Comparison of ENCODE assay signal across 38 cellular contexts in genomic region chr5:147050172-147050571, GRCh38.
"Had no signal": no experiment of that assay in that cellular context is flagged by ENCODE, and none has a peak within 500 bp of the region (broad histone marks: within the 10 kb centered on the region; RNA-seq: fewer than 3 reads in every experiment).

No MANE protein-coding gene starts in this region.

- ATAC-seq: activated naive CD4-positive, alpha-beta T cell treated with anti-CD3 and anti-CD28 coated beads, Interleukin-2, amount 50 U/mL, for 72 hours; activated naive CD8-positive, alpha-beta T cell treated with anti-CD3 and anti-CD28 coated beads, Interleukin-2, amount 50 U/mL, for 24 hours; activated T-cell treated with anti-CD3 and anti-CD28 coated beads, Interleukin-2, amount 50 U/mL, for 4 hours; activated T-cell treated with anti-CD3 and anti-CD28 coated beads, Interleukin-2, amount 50 U/mL, for 72 hours; activated T-helper 17 cell treated with anti-CD3 and anti-CD28 coated beads, Interleukin-2, amount 50 U/mL, for 72 hours; body of pancreas had no signal

- H3K36me3 ChIP-seq: adrenal gland, ascending aorta, brain microvascular endothelial cell, breast epithelium, cardiac muscle cell had no signal

- H3K4me3 ChIP-seq: adrenal gland, ascending aorta, body of pancreas, breast epithelium, cardiac muscle cell had no signal

- H3K36me3 Mint-ChIP-seq: activated naive CD4-positive, alpha-beta T cell treated with anti-CD3 and anti-CD28 coated beads, Interleukin-2, amount 10 ng/mL, durations not matched to agents 7 days and 5 days; activated naive CD4-positive, alpha-beta T cell treated with anti-CD3 and anti-CD28 coated beads, Interleukin-2, amount 50 U/mL, for 24 hours; activated naive CD4-positive, alpha-beta T cell treated with anti-CD3 and anti-CD28 coated beads, Interleukin-2, amount 50 U/mL, for 72 hours; activated naive CD8-positive, alpha-beta T cell; activated naive CD8-positive, alpha-beta T cell treated with anti-CD3 and anti-CD28 coated beads for 36 hours; activated naive CD8-positive, alpha-beta T cell treated with anti-CD3 and anti-CD28 coated beads, Interleukin-2, amount 10 ng/mL, durations not matched to agents 7 days and 5 days; brain had no signal

- H3K27me3 ChIP-seq: adrenal gland, ascending aorta, body of pancreas, brain microvascular endothelial cell, breast epithelium, cardiac muscle cell had no signal

- H3K27ac ChIP-seq: adrenal gland, ascending aorta, body of pancreas, brain microvascular endothelial cell, breast epithelium, cardiac muscle cell had no signal

- H3K27me3 Mint-ChIP-seq: activated naive CD4-positive, alpha-beta T cell treated with anti-CD3 and anti-CD28 coated beads, Interleukin-2, amount 10 ng/mL, durations not matched to agents 7 days and 5 days had no signal

- H3K4me3 Mint-ChIP-seq: activated naive CD4-positive, alpha-beta T cell treated with anti-CD3 and anti-CD28 coated beads for 36 hours; activated naive CD4-positive, alpha-beta T cell treated with anti-CD3 and anti-CD28 coated beads, Interleukin-2, amount 10 ng/mL, durations not matched to agents 7 days and 5 days; activated naive CD4-positive, alpha-beta T cell treated with anti-CD3 and anti-CD28 coated beads, Interleukin-2, amount 50 U/mL, for 24 hours; activated naive CD8-positive, alpha-beta T cell; activated naive CD8-positive, alpha-beta T cell treated with anti-CD3 and anti-CD28 coated beads for 36 hours; activated naive CD8-positive, alpha-beta T cell treated with anti-CD3 and anti-CD28 coated beads, Interleukin-2, amount 10 ng/mL, durations not matched to agents 7 days and 5 days; activated naive CD8-positive, alpha-beta T cell treated with anti-CD3 and anti-CD28 coated beads, Interleukin-2, amount 50 U/mL, for 24 hours; activated T-cell treated with anti-CD3 and anti-CD28 coated beads, Interleukin-2, amount 50 U/mL, for 24 hours; activated T-cell treated with anti-CD3 and anti-CD28 coated beads, Interleukin-2, amount 50 U/mL, for 4 hours; activated T-cell treated with anti-CD3 and anti-CD28 coated beads, Interleukin-2, amount 50 U/mL, for 72 hours; activated T-helper 1 cell treated with anti-CD3 and anti-CD28 coated beads, Interleukin-12 subunit alpha, Interleukin-12 subunit beta, Interleukin-2, Interleukin-4 antibody, amounts not matched to agents 30 ng/mL and 10 ng/mL and 1 ng/mL, durations not matched to agents 14 hours and 24 hours and 36 hours; activated T-helper 17 cell treated with anti-CD3 and anti-CD28 coated beads, Interleukin-2, amount 50 U/mL, for 72 hours; brain; central memory CD8-positive, alpha-beta T cell had no signal

- H3K9me3 ChIP-seq: adrenal gland, ascending aorta, body of pancreas, breast epithelium had no signal

- H3K4me1 ChIP-seq: ascending aorta, body of pancreas, breast epithelium had no signal

- H3K27ac Mint-ChIP-seq: activated naive CD4-positive, alpha-beta T cell treated with anti-CD3 and anti-CD28 coated beads for 36 hours; activated naive CD4-positive, alpha-beta T cell treated with anti-CD3 and anti-CD28 coated beads, Interleukin-2, amount 10 ng/mL, durations not matched to agents 7 days and 5 days; activated naive CD4-positive, alpha-beta T cell treated with anti-CD3 and anti-CD28 coated beads, Interleukin-2, amount 50 U/mL, for 24 hours; activated naive CD4-positive, alpha-beta T cell treated with anti-CD3 and anti-CD28 coated beads, Interleukin-2, amount 50 U/mL, for 72 hours; activated naive CD8-positive, alpha-beta T cell; activated naive CD8-positive, alpha-beta T cell treated with anti-CD3 and anti-CD28 coated beads for 36 hours; activated naive CD8-positive, alpha-beta T cell treated with anti-CD3 and anti-CD28 coated beads, Interleukin-2, amount 10 ng/mL, durations not matched to agents 7 days and 5 days; activated naive CD8-positive, alpha-beta T cell treated with anti-CD3 and anti-CD28 coated beads, Interleukin-2, amount 50 U/mL, for 24 hours; activated T-cell treated with anti-CD3 and anti-CD28 coated beads, Interleukin-2, amount 50 U/mL, for 24 hours; activated T-cell treated with anti-CD3 and anti-CD28 coated beads, Interleukin-2, amount 50 U/mL, for 72 hours; activated T-helper 1 cell treated with anti-CD3 and anti-CD28 coated beads, Interleukin-12 subunit alpha, Interleukin-12 subunit beta, Interleukin-2, Interleukin-4 antibody, amounts not matched to agents 30 ng/mL and 10 ng/mL and 1 ng/mL, durations not matched to agents 14 hours and 24 hours and 36 hours; activated T-helper 17 cell treated with anti-CD3 and anti-CD28 coated beads, Interleukin-2, amount 50 U/mL, for 72 hours; activated T-helper 2 cell treated with anti-CD3 and anti-CD28 coated beads, Interferon-gamma antibody, Interleukin-2, Interleukin-4, amounts not matched to agents 10 μg/mL and 5 μg/mL and 100 μg/mL, durations not matched to agents 14 hours and 24 hours and 36 hours; brain had no signal

- H3K4me1 Mint-ChIP-seq: activated naive CD4-positive, alpha-beta T cell treated with anti-CD3 and anti-CD28 coated beads, Interleukin-2, amount 10 ng/mL, durations not matched to agents 7 days and 5 days; activated naive CD4-positive, alpha-beta T cell treated with anti-CD3 and anti-CD28 coated beads, Interleukin-2, amount 50 U/mL, for 24 hours; activated naive CD8-positive, alpha-beta T cell treated with anti-CD3 and anti-CD28 coated beads for 36 hours; activated naive CD8-positive, alpha-beta T cell treated with anti-CD3 and anti-CD28 coated beads, Interleukin-2, amount 10 ng/mL, durations not matched to agents 7 days and 5 days; activated naive CD8-positive, alpha-beta T cell treated with anti-CD3 and anti-CD28 coated beads, Interleukin-2, amount 50 U/mL, for 24 hours; activated T-helper 17 cell treated with anti-CD3 and anti-CD28 coated beads, Interleukin-2, amount 50 U/mL, for 72 hours; central memory CD8-positive, alpha-beta T cell had no signal

- DNase-seq: activated effector memory CD4-positive, alpha-beta T cell treated with anti-CD3 and anti-CD28 coated beads, Interleukin-2, amount 50 U/mL, for 16 hours; activated effector memory CD4-positive, alpha-beta T cell treated with Interleukin-2 at 50 U/mL for 16 hours; activated gamma-delta T cell; activated gamma-delta T cell treated with Interleukin-2 at 50 U/mL for 16 hours; activated naive CD4-positive, alpha-beta T cell; activated naive CD4-positive, alpha-beta T cell treated with anti-CD3 and anti-CD28 coated beads for 36 hours; activated naive CD4-positive, alpha-beta T cell treated with anti-CD3 and anti-CD28 coated beads, Interleukin-2, amount 10 ng/mL, durations not matched to agents 7 days and 5 days; activated naive CD4-positive, alpha-beta T cell treated with anti-CD3 and anti-CD28 coated beads, Interleukin-2, amount 50 U/mL, for 16 hours; activated naive CD4-positive, alpha-beta T cell treated with Interleukin-2 at 50 U/mL for 16 hours; activated naive CD8-positive, alpha-beta T cell treated with anti-CD3 and anti-CD28 coated beads for 36 hours; activated naive CD8-positive, alpha-beta T cell treated with anti-CD3 and anti-CD28 coated beads, Interleukin-2, amount 10 ng/mL, durations not matched to agents 7 days and 5 days; activated naive CD8-positive, alpha-beta T cell treated with anti-CD3 and anti-CD28 coated beads, Interleukin-2, amount 50 U/mL, for 24 hours; activated T-cell treated with anti-CD3 and anti-CD28 coated beads for 4 hours; activated T-cell treated with anti-CD3 and anti-CD28 coated beads, Interleukin-2, amount 50 U/mL, for 1 hour; activated T-cell treated with anti-CD3 and anti-CD28 coated beads, Interleukin-2, amount 50 U/mL, for 24 hours; activated T-cell treated with anti-CD3 and anti-CD28 coated beads, Interleukin-2, amount 50 U/mL, for 4 hours; activated T-cell treated with anti-CD3 and anti-CD28 coated beads, Interleukin-2, amount 50 U/mL, for 48 hours; activated T-cell treated with anti-CD3 and anti-CD28 coated beads, Interleukin-2, amount 50 U/mL, for 72 hours; adrenal gland; amniotic stem cell; amygdala; anterior cingulate cortex; aorta; body of pancreas; brain microvascular endothelial cell; central memory CD4-positive, alpha-beta T cell; cerebellar nuclear complex had no signal

- H3K9me3 Mint-ChIP-seq: activated naive CD4-positive, alpha-beta T cell treated with anti-CD3 and anti-CD28 coated beads for 36 hours; activated naive CD4-positive, alpha-beta T cell treated with anti-CD3 and anti-CD28 coated beads, Interleukin-2, amount 10 ng/mL, durations not matched to agents 7 days and 5 days; activated naive CD4-positive, alpha-beta T cell treated with anti-CD3 and anti-CD28 coated beads, Interleukin-2, amount 50 U/mL, for 24 hours; activated naive CD4-positive, alpha-beta T cell treated with anti-CD3 and anti-CD28 coated beads, Interleukin-2, amount 50 U/mL, for 72 hours; activated naive CD8-positive, alpha-beta T cell treated with anti-CD3 and anti-CD28 coated beads for 36 hours; activated naive CD8-positive, alpha-beta T cell treated with anti-CD3 and anti-CD28 coated beads, Interleukin-2, amount 10 ng/mL, durations not matched to agents 7 days and 5 days; activated naive CD8-positive, alpha-beta T cell treated with anti-CD3 and anti-CD28 coated beads, Interleukin-2, amount 50 U/mL, for 24 hours; activated T-cell treated with anti-CD3 and anti-CD28 coated beads, Interleukin-2, amount 50 U/mL, for 24 hours; activated T-cell treated with anti-CD3 and anti-CD28 coated beads, Interleukin-2, amount 50 U/mL, for 4 hours; activated T-cell treated with anti-CD3 and anti-CD28 coated beads, Interleukin-2, amount 50 U/mL, for 72 hours; activated T-helper 1 cell treated with anti-CD3 and anti-CD28 coated beads, Interleukin-12 subunit alpha, Interleukin-12 subunit beta, Interleukin-2, Interleukin-4 antibody, amounts not matched to agents 30 ng/mL and 10 ng/mL and 1 ng/mL, durations not matched to agents 14 hours and 24 hours and 36 hours; activated T-helper 17 cell treated with anti-CD3 and anti-CD28 coated beads, Interleukin-2, amount 50 U/mL, for 72 hours; activated T-helper 2 cell treated with anti-CD3 and anti-CD28 coated beads, Interferon-gamma antibody, Interleukin-2, Interleukin-4, amounts not matched to agents 10 μg/mL and 5 μg/mL and 100 μg/mL, durations not matched to agents 14 hours and 24 hours and 36 hours; brain; central memory CD8-positive, alpha-beta T cell had no signal
